16 cellular contexts compared by ENCODE assay signal in genomic region chr7:44323381-44324203, GRCh38. TPM values are rescaled to one million over a fixed set of nuclear protein-coding genes. Genes with fewer than 3 reads are reported as not detected.
DNase-seq lines count a peak whose midpoint lies in the region; ATAC-seq and TF ChIP-seq lines count a peak whose summit lies in the region.
"Had no signal": no experiment of that assay in that cellular context is flagged by ENCODE, and none has a peak within 500 bp of the region (broad histone marks: within the 10 kb centered on the region; RNA-seq: fewer than 3 reads in every experiment).

No MANE protein-coding gene starts in this region.

- ATAC-seq in HG03378 (IDR thresholded peaks at IDR 0.05; ENCODE audit: unreplicated experiment) (no peak), HG02840 (IDR thresholded peaks at IDR 0.05; ENCODE audit: low FRiP score, unreplicated experiment) (no peak)
- ATAC-seq: esophagus mucosa had no signal

- TF ChIP-seq EP300 in neural cell (conservative IDR thresholded peaks at IDR 0.05; ENCODE audit: poor library complexity, severe bottlenecking): no peak

- no peaks in the 10 kb centered on the region for H3K9me3 ChIP-seq in neural cell (ENCODE audit: low read length)

- peaks cover 36% of the 10 kb centered on the region for H3K27me3 ChIP-seq in neural cell (ENCODE audit: insufficient read depth, low read depth, low read length)

- DNase-seq in H4 (ENCODE audit: low spot score) (peak; percentile 8), chondrocyte (ENCODE audit: low spot score) (no peak), GOT3 (lab: John Stamatoyannopoulos, UW) (no peak)
- no peak for DNase-seq in T-helper 2 cell treated with Interferon-gamma antibody and Interleukin-4, amounts not matched to agents 5 μg/mL and 100 μg/mL, for 36 hours (ENCODE audit: low spot score)
- DNase-seq: AML-193, aorta, HCEC 1CT, hippocampal formation, NCI-H1048, NCI-H2107, NCI-H82 had no signal

- H3K4me2 ChIP-seq in neural cell (ENCODE audit: low read length): peak overlapping the region; percentile 73

- no peaks in the 10 kb centered on the region for H3K36me3 ChIP-seq in neural cell (ENCODE audit: insufficient read depth, low read length)

- H3K36me3 Mint-ChIP-seq in chondrocyte (ENCODE audit: low read depth): peaks cover 2% of the 10 kb centered on the region
- peaks cover 2% of the 10 kb centered on the region for H3K36me3 Mint-ChIP-seq in T-helper 2 cell treated with Interferon-gamma antibody and Interleukin-4, amounts not matched to agents 5 μg/mL and 100 μg/mL, for 36 hours (ENCODE audit: low read depth)

- H3K9me2 ChIP-seq in neural cell (ENCODE audit: insufficient read depth, low read length): no peaks in the 10 kb centered on the region

- peaks cover 7% of the 10 kb centered on the region for H3K4me1 Mint-ChIP-seq in chondrocyte (ENCODE audit: low read depth)
- peaks cover 3% of the 10 kb centered on the region for H3K4me1 Mint-ChIP-seq in T-helper 2 cell treated with Interferon-gamma antibody and Interleukin-4, amounts not matched to agents 5 μg/mL and 100 μg/mL, for 36 hours (ENCODE audit: low read depth)

- H3K27me3 Mint-ChIP-seq in chondrocyte (ENCODE audit: low read depth): peaks cover 28% of the 10 kb centered on the region
- H3K27me3 Mint-ChIP-seq in T-helper 2 cell treated with Interferon-gamma antibody and Interleukin-4, amounts not matched to agents 5 μg/mL and 100 μg/mL, for 36 hours (ENCODE audit: low read depth): peaks cover 40% of the 10 kb centered on the region

- TF ChIP-seq RAD21 in neural cell (conservative IDR thresholded peaks at IDR 0.05): no peak

- H3K9me3 Mint-ChIP-seq in chondrocyte (ENCODE audit: low read depth): no peaks in the 10 kb centered on the region
- no peaks in the 10 kb centered on the region for H3K9me3 Mint-ChIP-seq in T-helper 2 cell treated with Interferon-gamma antibody and Interleukin-4, amounts not matched to agents 5 μg/mL and 100 μg/mL, for 36 hours

- peak overlapping the region; percentile 69 for H3K9ac ChIP-seq in neural cell (ENCODE audit: low read length)

- H2AFZ ChIP-seq in neural cell (ENCODE audit: low read depth, low read length): no peak overlapping the region

- TF ChIP-seq CTCF in C4-2B (conservative IDR thresholded peaks at IDR 0.05): no peak
- no peak for TF ChIP-seq CTCF in chondrocyte (IDR thresholded peaks at IDR 0.05)
- TF ChIP-seq CTCF in neural cell (IDR thresholded peaks at IDR 0.05; ENCODE audit: poor library complexity, severe bottlenecking): no peak

- H3K4me3 Mint-ChIP-seq in chondrocyte (ENCODE audit: unreplicated experiment): peak overlapping the region; percentile 20
- H3K4me3 Mint-ChIP-seq in T-helper 2 cell treated with Interferon-gamma antibody and Interleukin-4, amounts not matched to agents 5 μg/mL and 100 μg/mL, for 36 hours: no peak overlapping the region

- no peaks in the 10 kb centered on the region for H4K20me1 ChIP-seq in neural cell (ENCODE audit: insufficient read depth)

- no peak overlapping the region for H3K27ac Mint-ChIP-seq in chondrocyte (ENCODE audit: unreplicated experiment)
- no peak overlapping the region for H3K27ac Mint-ChIP-seq in T-helper 2 cell treated with Interferon-gamma antibody and Interleukin-4, amounts not matched to agents 5 μg/mL and 100 μg/mL, for 36 hours

- no peaks in the 10 kb centered on the region for H3F3A ChIP-seq in neural cell (ENCODE audit: insufficient read depth, low read length, poor library complexity, severe bottlenecking)

- H3K27ac ChIP-seq in C4-2B (peak overlapping the region; percentile 10; the same call in 1 of the 2 replicates), neural cell (ENCODE audit: low read length) (no peak overlapping the region)

- peaks cover 4% of the 10 kb centered on the region for H3K79me2 ChIP-seq in neural cell (replicated peaks; ENCODE audit: insufficient read depth, low read length)

- peak overlapping the region; percentile 82 for H3K4me3 ChIP-seq in neural cell (ENCODE audit: low read length)

TF ChIP-seq in neural cell, 6 proteins besides CTCF, POLR2A, EP300 and RAD21:
- TF ChIP-seq POLR2AphosphoS5 (IDR thresholded peaks at IDR 0.05) (no peak), TAF1 (IDR thresholded peaks at IDR 0.05; ENCODE audit: low read depth) (no peak), REST (IDR thresholded peaks at IDR 0.05; ENCODE audit: borderline replicate concordance) (no peak), EZH2 (IDR thresholded peaks at IDR 0.05; ENCODE audit: borderline replicate concordance, insufficient read depth, low read length, poor library complexity, severe bottlenecking) (no peak), MXI1 (conservative IDR thresholded peaks at IDR 0.05; ENCODE audit: poor library complexity, severe bottlenecking) (no peak), SMC3 (conservative IDR thresholded peaks at IDR 0.05; ENCODE audit: poor library complexity) (no peak)

RNA-seq across cellular contexts. Expression of gene CAMK2B, which starts 1.8 kb away (rescaled TPM):
- 0.06 TPM in 1 of 2 replicates, not detected in the other for total RNA-seq in H4 (2014; rRNA removed; shearing (Covaris generic))
- 0.27 to 0.82 TPM (median 0.48 TPM) in 3 replicates for total RNA-seq in chondrocyte
- 67.3 and 96.3 TPM in 2 replicates for polyA plus RNA-seq in neural cell
- polyA minus RNA-seq in neural cell: 60.1 and 63.3 TPM in 2 replicates
